8 cellular contexts compared by ENCODE assay signal in the genomic region with DNA sequence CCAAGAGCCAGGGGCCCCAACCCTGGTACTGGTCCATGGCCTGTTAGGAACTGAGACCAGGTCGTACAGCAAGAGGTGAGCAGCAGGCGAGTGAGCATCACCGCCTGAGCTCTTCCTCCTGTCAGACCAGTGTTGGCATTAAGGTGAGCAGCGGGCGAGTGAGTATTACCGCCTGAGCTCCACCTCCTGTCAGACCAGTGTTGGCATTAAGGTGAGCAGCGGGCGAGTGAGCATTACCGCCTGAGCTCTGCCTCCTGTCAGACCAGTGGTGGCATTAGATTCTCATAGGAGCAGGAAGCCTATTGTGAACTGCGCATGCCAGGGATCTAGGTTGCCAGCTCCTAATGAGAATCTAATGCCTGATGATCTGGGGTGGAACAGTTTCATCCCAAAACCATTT. TPM values are rescaled to one million over a fixed set of nuclear protein-coding genes. Genes with fewer than 3 reads are reported as not detected.
"Had no signal": no experiment of that assay in that cellular context is flagged by ENCODE, and none has a peak within 500 bp of the region (broad histone marks: within the 10 kb centered on the region; RNA-seq: fewer than 3 reads in every experiment).

No MANE protein-coding gene starts in this region.

- DNase-seq: H9, HCEC 1CT had no signal

- H3K4me3 ChIP-seq: GM23338 had no signal

- H3K4me2 ChIP-seq: GM23338 had no signal

- H2AFZ ChIP-seq: GM23338 had no signal

- ATAC-seq: GM23338, HepG2 had no signal

- FAIRE-seq: H1, H54, HepG2 had no signal

RNA-seq across cellular contexts. Expression of gene UBE2QL1, which starts 31.0 kb away (rescaled TPM):
- total RNA-seq: HepG2, HT-29 had no signal
- polyA plus RNA-seq: HepG2, IgD-negative memory B cell had no signal
